In the genomic region with DNA sequence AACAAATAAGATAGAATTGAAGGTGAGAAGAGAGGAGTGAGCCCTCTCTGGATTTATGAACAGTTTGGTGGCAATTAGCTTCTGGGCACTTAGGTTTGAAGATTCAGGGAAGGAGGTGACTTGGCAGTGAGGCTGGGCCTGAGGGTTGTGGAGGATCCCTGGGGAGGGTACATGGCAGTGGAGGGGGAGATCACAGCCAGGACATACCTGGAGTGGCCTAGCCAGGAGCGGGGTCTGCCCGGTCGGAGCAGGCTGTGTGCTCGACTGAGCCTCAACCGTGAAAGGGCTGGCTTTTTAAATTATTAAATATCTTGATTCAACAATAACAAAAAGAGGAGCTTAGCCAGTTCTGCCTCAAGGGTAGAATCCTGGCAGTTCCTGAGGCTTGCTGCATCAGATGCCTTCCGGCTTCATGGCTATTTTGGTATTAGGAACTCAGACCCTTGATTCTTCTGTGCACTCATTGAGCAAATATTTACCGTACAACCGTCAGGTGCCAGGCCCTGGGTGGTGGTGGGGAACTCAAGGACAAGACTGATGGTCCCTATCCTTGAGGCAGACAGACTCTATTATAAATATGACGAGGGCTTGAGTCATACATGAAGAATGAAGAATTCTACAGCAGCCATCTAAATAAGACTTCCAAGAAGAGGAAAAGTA, we compare ENCODE assay signal across 8 cellular contexts.
DNase-seq lines count a peak whose midpoint lies in the region; ATAC-seq and TF ChIP-seq lines count a peak whose summit lies in the region.

No MANE protein-coding gene starts in this region.

- BruUV-seq in A673 (replicated peaks; lab: Mats Ljungman, UMichigan) = no TSS peak

- POLR2A ChIA-PET in A673 (lab: Charles Lee; ENCODE audit: low non-redundant PET) = no interaction called here

- no peak for TF ChIP-seq POLR2A in lower leg skin (IDR thresholded peaks at IDR 0.05)

- peak; percentile 36 for DNase-seq in H4 (ENCODE audit: low spot score)
- peak; percentile 92 to 93 for DNase-seq in SHP77 (lab: John Stamatoyannopoulos, UW)
- DNase-seq in glomerular endothelial cell (ENCODE audit: extremely low read depth, low read depth, low spot score) = peak; percentile 18
- DNase-seq in smooth muscle cell (lab: John Stamatoyannopoulos, UW; ENCODE audit: unreplicated experiment) = no peak
- DNase-seq in A673 (ENCODE audit: low spot score) = no peak
- no peak for DNase-seq in lower leg skin (ENCODE audit: low spot score in 2 of 2)
- no peak for DNase-seq in NOMO-1 (lab: John Stamatoyannopoulos, UW; ENCODE audit: unreplicated experiment in 2 of 2)

- no peak overlapping the region for H2AFZ ChIP-seq in smooth muscle cell (ENCODE audit: low read depth)

- CTCF ChIA-PET in A673 (lab: Charles Lee) = no interaction called here

- no peaks in the 10 kb centered on the region for H4K20me1 ChIP-seq in smooth muscle cell (ENCODE audit: low read depth)

- peaks cover 3% of the 10 kb centered on the region for H3K27me3 ChIP-seq in smooth muscle cell (ENCODE audit: low read depth)
- no peaks in the 10 kb centered on the region for H3K27me3 ChIP-seq in A673 (replicated peaks; ENCODE audit: insufficient read depth, low read depth, low read length, poor library complexity)

- intact Hi-C loops in A673 (cut with micrococcal nuclease; ENCODE audit: unreplicated experiment) (no loop called here), lower leg skin (cut with DNase I; ENCODE audit: low total_unique reads) (no loop called here)

- no peaks in the 10 kb centered on the region for H3K9me3 ChIP-seq in smooth muscle cell (replicated peaks; ENCODE audit: low read depth)
- H3K9me3 ChIP-seq in A673 (ENCODE audit: low read depth, low read length, poor library complexity, severe bottlenecking) = no peaks in the 10 kb centered on the region

- H3K4me2 ChIP-seq in smooth muscle cell = no peak overlapping the region

- H3K79me2 ChIP-seq in smooth muscle cell (ENCODE audit: low read depth) = no peaks in the 10 kb centered on the region

- TF ChIP-seq CTCF in smooth muscle cell (IDR thresholded peaks at IDR 0.05; ENCODE audit: borderline replicate concordance, insufficient read depth, poor library complexity, severe bottlenecking) (no peak), A673 (conservative IDR thresholded peaks at IDR 0.05; ENCODE audit: low read depth, low read length) (no peak), lower leg skin (IDR thresholded peaks at IDR 0.05) (no peak)

- H3K4me1 ChIP-seq in smooth muscle cell (ENCODE audit: low read depth) (no peaks in the 10 kb centered on the region), A673 (ENCODE audit: insufficient read depth, low read length, poor library complexity, severe bottlenecking) (no peaks in the 10 kb centered on the region)

- H3K4me3 ChIP-seq in smooth muscle cell (no peak overlapping the region), A673 (ENCODE audit: low read depth, low read length, poor library complexity, severe bottlenecking) (no peak overlapping the region), lower leg skin (ENCODE audit: low read depth, poor library complexity, severe bottlenecking) (no peak overlapping the region)

- H3K36me3 ChIP-seq in smooth muscle cell (ENCODE audit: low read depth) (no peaks in the 10 kb centered on the region), A673 (ENCODE audit: insufficient read depth, low read length, poor library complexity, severe bottlenecking) (no peaks in the 10 kb centered on the region)

- ATAC-seq in GM18858 (IDR thresholded peaks at IDR 0.05; ENCODE audit: unreplicated experiment) = no peak

- H3F3A ChIP-seq in smooth muscle cell (ENCODE audit: low read depth) = no peaks in the 10 kb centered on the region

- WGBS in smooth muscle cell (ENCODE audit: low lambda C conversion rate) = 72% methylated on average over 9 of the region's 9 CpGs
- WGBS in lower leg skin, 2 donors = 81 to 86% methylated on average over 9 of the region's 9 CpGs

- H3K27ac ChIP-seq in smooth muscle cell (ENCODE audit: low read depth) = peak overlapping the region; percentile 51
- H3K27ac ChIP-seq in A673 (ENCODE audit: low read depth, low read length, poor library complexity, severe bottlenecking) = no peak overlapping the region

- H3K9ac ChIP-seq in smooth muscle cell (ENCODE audit: low read depth) = no peak overlapping the region

Comparison
In these comparisons a context has a peak if more than half of its experiments do, and no peak if none do; other contexts are left out.
1. DNase-seq: peak in H4 (single experiment), SHP77 (2 of 2) and glomerular endothelial cell (single experiment); none in smooth muscle cell (single experiment), A673 (single experiment), lower leg skin (0 of 2) and NOMO-1 (0 of 2).